8 cellular contexts compared by ENCODE assay signal in genomic region chr4:184648220-184649025, GRCh38. TPM values are rescaled to one million over a fixed set of nuclear protein-coding genes. Genes with fewer than 3 reads are reported as not detected.
DNase-seq lines count a peak whose midpoint lies in the region; ATAC-seq and TF ChIP-seq lines count a peak whose summit lies in the region.

No MANE protein-coding gene starts in this region.

- H3K36me3 Mint-ChIP-seq in activated CD8-positive, alpha-beta T cell treated with anti-CD3 and anti-CD28 coated beads for 36 hours (ENCODE audit: low read depth): peaks cover 49% of the 10 kb centered on the region

- H3K27ac ChIP-seq in GM23248: peak overlapping the region; percentile 92

- DNase-seq in GM04504 (ENCODE audit: low read depth) (peak; percentile 28), GM23248 (peak; percentile 80), MG63 (peak; percentile 47), lung microvascular endothelial cell (ENCODE audit: low read depth in 2 of 2) (peak; percentile 70 to 74), NCI-H2029 treated with DMSO at 0.1 percent for 48 hours (lab: John Stamatoyannopoulos, UW) (no peak)
- DNase-seq in activated CD8-positive, alpha-beta T cell treated with anti-CD3 and anti-CD28 coated beads for 36 hours: peak; percentile 76
- peak; percentile 24 for DNase-seq in effector CD4-positive, alpha-beta T cell
- peak in 2 of 3 experiments; percentile 22 to 25 for DNase-seq in stimulated activated CD4-positive, alpha-beta T cell treated with anti-CD3 and anti-CD28 coated beads, TNF-alpha, amount 100 ng/mL, for 4 hours (ENCODE audit: low read depth in 3 of 3)

- no peaks in the 10 kb centered on the region for H4K20me1 ChIP-seq in GM23248 (ENCODE audit: insufficient read depth)

- H3K4me1 Mint-ChIP-seq in activated CD8-positive, alpha-beta T cell treated with anti-CD3 and anti-CD28 coated beads for 36 hours (ENCODE audit: low read depth): peaks cover 53% of the 10 kb centered on the region

- H3F3A ChIP-seq in GM23248 (ENCODE audit: insufficient read depth): peaks cover 11% of the 10 kb centered on the region

- POLR2A ChIA-PET in activated CD8-positive, alpha-beta T cell treated with anti-CD3 and anti-CD28 coated beads for 36 hours (lab: Charles Lee): interaction anchor here (0.6 to 4.3 kb wide), 11 partner anchors 13 to 384 kb away, joined by 3 to 34 read pairs (median 5); partner anchors contain the start of genes CENPU and IRF2

- WGBS in GM23248 (ENCODE audit: low coverage in 1 of 2, low lambda C conversion rate in 2 of 2, missing lambda C conversion rate in 2 of 2), 2 experiments: 1% methylated on average over 28 to 53 of the region's 53 CpGs

- H2AFZ ChIP-seq in GM23248: peak overlapping the region; percentile 77

- ATAC-seq in activated CD8-positive, alpha-beta T cell treated with anti-CD3 and anti-CD28 coated beads for 36 hours: peak; percentile 26

- CTCF ChIA-PET in activated CD8-positive, alpha-beta T cell treated with anti-CD3 and anti-CD28 coated beads for 36 hours (lab: Charles Lee): interaction anchor here (0.7 to 4.4 kb wide), 5 partner anchors 14 to 384 kb away, joined by 3 to 22 read pairs (median 4); partner anchors contain the start of gene CENPU

- H3K27me3 ChIP-seq in GM23248 (replicated peaks; ENCODE audit: insufficient read depth) (no peaks in the 10 kb centered on the region), MG63 (no peaks in the 10 kb centered on the region)

- H3K4me3 Mint-ChIP-seq in activated CD8-positive, alpha-beta T cell treated with anti-CD3 and anti-CD28 coated beads for 36 hours: peak overlapping the region; percentile 94

- in situ Hi-C loops in GM23248 (cut with MboI): no loop called here

- intact Hi-C loops in activated CD8-positive, alpha-beta T cell treated with anti-CD3 and anti-CD28 coated beads for 36 hours (cut with micrococcal nuclease): loop anchor here (5.0 kb wide), 3 partner anchors 84 to 176 kb away; partner anchors contain the start of genes CENPU and IRF2

- no peak for TF ChIP-seq CTCF in activated CD8-positive, alpha-beta T cell treated with anti-CD3 and anti-CD28 coated beads for 36 hours (IDR thresholded peaks at IDR 0.05)

- peak overlapping the region; percentile 95 for H3K9ac ChIP-seq in GM23248

- H3K79me2 ChIP-seq in GM23248 (ENCODE audit: insufficient read depth): peaks cover 65% of the 10 kb centered on the region

- H3K4me2 ChIP-seq in GM23248 (ENCODE audit: unreplicated experiment): peak overlapping the region; percentile 98

- H3K9me2 ChIP-seq in GM23248 (ENCODE audit: insufficient read depth): no peaks in the 10 kb centered on the region

- H3K36me3 ChIP-seq in GM23248 (ENCODE audit: low read depth): no peaks in the 10 kb centered on the region
- peaks cover 9% of the 10 kb centered on the region; the same call in 1 of the 2 replicates for H3K36me3 ChIP-seq in MG63

- H3K27me3 Mint-ChIP-seq in activated CD8-positive, alpha-beta T cell treated with anti-CD3 and anti-CD28 coated beads for 36 hours: no peaks in the 10 kb centered on the region

- H3K9me3 ChIP-seq in GM23248 (ENCODE audit: low read depth): no peaks in the 10 kb centered on the region
- H3K9me3 ChIP-seq in MG63: no peaks in the 10 kb centered on the region

- peaks cover 36% of the 10 kb centered on the region for H3K4me1 ChIP-seq in GM23248 (ENCODE audit: insufficient read depth)

- H3K9me3 Mint-ChIP-seq in activated CD8-positive, alpha-beta T cell treated with anti-CD3 and anti-CD28 coated beads for 36 hours: no peaks in the 10 kb centered on the region

- H3K4me3 ChIP-seq in GM23248 (peak overlapping the region; percentile 82), MG63 (peak overlapping the region; percentile 89)

- peak overlapping the region; percentile 92 for H3K27ac Mint-ChIP-seq in activated CD8-positive, alpha-beta T cell treated with anti-CD3 and anti-CD28 coated beads for 36 hours

RNA-seq across cellular contexts. Expression of gene CASP3, which starts 0.8 kb away (rescaled TPM):
- 45.8 and 50.7 TPM in 2 replicates for total RNA-seq in GM23248 (2014; rRNA removed; shearing (Covaris generic))
- polyA plus RNA-seq in GM23248 (2016; fragmentation: Nextera tagmentation; extraction: Ambion mirVana): 53.2 and 53.4 TPM in 2 replicates
- total RNA-seq in MG63 (2014; rRNA removed; shearing (Covaris generic); ENCODE audit: low replicate concordance): 30.8 and 36.7 TPM in 2 replicates
- 100 to 1,000 TPM in 1 of 2 experiments, 10 to 100 TPM in 1; 96.9 to 100 TPM for total RNA-seq in activated CD8-positive, alpha-beta T cell treated with anti-CD3 and anti-CD28 coated beads for 36 hours
- total RNA-seq in lung microvascular endothelial cell: 22.6 and 26.8 TPM in 2 replicates

RNA-seq across cellular contexts. Expression of gene PRIMPOL, which starts 1.1 kb away (rescaled TPM):
- 16.0 and 19.7 TPM in 2 replicates for total RNA-seq in GM23248 (2014; rRNA removed; shearing (Covaris generic))
- 14.2 and 15.0 TPM in 2 replicates for polyA plus RNA-seq in GM23248 (2016; fragmentation: Nextera tagmentation; extraction: Ambion mirVana)
- total RNA-seq in MG63 (2014; rRNA removed; shearing (Covaris generic); ENCODE audit: low replicate concordance): 15.8 and 21.3 TPM in 2 replicates
- total RNA-seq in activated CD8-positive, alpha-beta T cell treated with anti-CD3 and anti-CD28 coated beads for 36 hours: 10 to 100 TPM; 16.9 to 17.3 TPM
- total RNA-seq in lung microvascular endothelial cell: 6.5 and 10.1 TPM in 2 replicates
